In genomic region chr20:63226020-63226943, GRCh38 we compare ENCODE assay signal across 13 cellular contexts. TPM values are rescaled to one million over a fixed set of nuclear protein-coding genes. Genes with fewer than 3 reads are reported as not detected.
DNase-seq lines count a peak whose midpoint lies in the region; TF ChIP-seq lines count a peak whose summit lies in the region.
"Had no signal": no experiment of that assay in that cellular context is flagged by ENCODE, and none has a peak within 500 bp of the region (broad histone marks: within the 10 kb centered on the region; RNA-seq: fewer than 3 reads in every experiment).

No MANE protein-coding gene starts in this region.

- H3K27me3 Mint-ChIP-seq in Calu3 (ENCODE audit: unreplicated experiment) = peaks cover 17% of the 10 kb centered on the region

- H3K9me3 Mint-ChIP-seq in Calu3 (ENCODE audit: low read depth, unreplicated experiment) = no peaks in the 10 kb centered on the region

- peaks cover 3% of the 10 kb centered on the region for H3K27me3 ChIP-seq in NT2/D1 (ENCODE audit: insufficient read depth, insufficient read length)
- no peaks in the 10 kb centered on the region for H3K27me3 ChIP-seq in smooth muscle cell (ENCODE audit: low read depth)
- H3K27me3 ChIP-seq: Peyer's patch had no signal

- no peak overlapping the region for H2AFZ ChIP-seq in smooth muscle cell (ENCODE audit: low read depth)

- H3K4me1 ChIP-seq in NT2/D1 (ENCODE audit: insufficient read depth, insufficient read length) (peaks cover 33% of the 10 kb centered on the region), smooth muscle cell (ENCODE audit: low read depth) (peaks cover 10% of the 10 kb centered on the region)

- H3K27ac ChIP-seq in smooth muscle cell (ENCODE audit: low read depth) = peak overlapping the region; percentile 28
- H3K27ac ChIP-seq: Peyer's patch had no signal

- H4K20me1 ChIP-seq in smooth muscle cell (ENCODE audit: low read depth) = no peaks in the 10 kb centered on the region

- H3K4me3 ChIP-seq in NT2/D1 (ENCODE audit: insufficient read length, low read depth) (no peak overlapping the region), smooth muscle cell (no peak overlapping the region)
- H3K4me3 ChIP-seq: K562, Peyer's patch had no signal

- WGBS in smooth muscle cell (ENCODE audit: low lambda C conversion rate) = 65% methylated on average over 20 of the region's 20 CpGs

- H3K79me2 ChIP-seq in smooth muscle cell (ENCODE audit: low read depth) = no peaks in the 10 kb centered on the region

- H3K9me3 ChIP-seq in NT2/D1 (ENCODE audit: insufficient read depth, low read length) = no peaks in the 10 kb centered on the region
- H3K9me3 ChIP-seq in smooth muscle cell (replicated peaks; ENCODE audit: low read depth) = no peaks in the 10 kb centered on the region
- H3K9me3 ChIP-seq: Peyer's patch had no signal

- peaks cover 9% of the 10 kb centered on the region for H3K36me3 Mint-ChIP-seq in Calu3 (ENCODE audit: insufficient read depth, unreplicated experiment)

- peaks cover 29% of the 10 kb centered on the region for H3K4me1 Mint-ChIP-seq in Calu3 (ENCODE audit: low read depth, unreplicated experiment)

- no peak overlapping the region for H3K4me3 Mint-ChIP-seq in Calu3 (ENCODE audit: low read depth, unreplicated experiment)

- BruUV-seq in Calu3 (replicated peaks; lab: Mats Ljungman, UMichigan) = no TSS peak

- DNase-seq in Calu3 = peak; percentile 36
- no peak for DNase-seq in NT2/D1 (ENCODE audit: low read depth, low spot score)
- peak; percentile 76 for DNase-seq in glomerular visceral epithelial cell (ENCODE audit: extremely low spot score)
- DNase-seq in smooth muscle cell (lab: John Stamatoyannopoulos, UW; ENCODE audit: unreplicated experiment) = no peak
- no peak for DNase-seq in DMS114 treated with DMSO at 0.1 percent for 48 hours (lab: John Stamatoyannopoulos, UW; ENCODE audit: unreplicated experiment)
- no peak for DNase-seq in NOMO-1 (lab: John Stamatoyannopoulos, UW; ENCODE audit: unreplicated experiment in 2 of 2)
- no peak for DNase-seq in activated T-cell treated with anti-CD3 and anti-CD28 coated beads, Interleukin-2, amount 50 U/mL, for 48 hours
- DNase-seq: NCI-H1048, NCI-H146, NCI-H446, Peyer's patch had no signal

- intact Hi-C loops in Calu3 (cut with micrococcal nuclease; ENCODE audit: unreplicated experiment) = no loop called here

- no peak overlapping the region for H3K4me2 ChIP-seq in smooth muscle cell

- TF ChIP-seq CTCF in Calu3 (IDR thresholded peaks at IDR 0.05; ENCODE audit: unreplicated experiment) = no peak
- no peak for TF ChIP-seq CTCF in smooth muscle cell (IDR thresholded peaks at IDR 0.05; ENCODE audit: borderline replicate concordance, insufficient read depth, poor library complexity, severe bottlenecking)

- no peak overlapping the region for H3K27ac Mint-ChIP-seq in Calu3 (ENCODE audit: unreplicated experiment)

- peaks cover 6% of the 10 kb centered on the region for H3F3A ChIP-seq in smooth muscle cell (ENCODE audit: low read depth)

- H3K9ac ChIP-seq in NT2/D1 (ENCODE audit: insufficient read length, low read depth) = peak overlapping the region; percentile 12
- no peak overlapping the region for H3K9ac ChIP-seq in smooth muscle cell (ENCODE audit: low read depth)

- H3K36me3 ChIP-seq in NT2/D1 (ENCODE audit: insufficient read depth, insufficient read length, low read length) = no peaks in the 10 kb centered on the region
- no peaks in the 10 kb centered on the region for H3K36me3 ChIP-seq in smooth muscle cell (ENCODE audit: low read depth)
- H3K36me3 ChIP-seq: Peyer's patch had no signal

- CTCF ChIA-PET in Calu3 (lab: Charles Lee) = interaction anchor here (1.9 to 4.6 kb wide), 2 partner anchors 7 to 15 kb away, joined by 4 to 68 read pairs; partner anchors contain the start of gene BIRC7

RNA-seq across cellular contexts. Expression of gene BIRC7, which starts 9.4 kb away (rescaled TPM):
- total RNA-seq in Calu3 (2022) (0.26 TPM in 1 of 2 replicates, not detected in the other), smooth muscle cell (3.5 and 5.8 TPM in 2 replicates)
- 10.9 and 12.2 TPM in 2 replicates for polyA plus RNA-seq in smooth muscle cell
- total RNA-seq: Peyer's patch had no signal
- polyA plus RNA-seq: BJ had no signal

RNA-seq across cellular contexts. Expression of gene YTHDF1, which starts 10.4 kb away (rescaled TPM):
- total RNA-seq in Calu3 (2022) (93.4 and 94.4 TPM in 2 replicates), smooth muscle cell (25.3 and 28.2 TPM in 2 replicates)
- polyA plus RNA-seq in smooth muscle cell = 35.8 and 50.9 TPM in 2 replicates

RNA-seq across cellular contexts. Expression of gene NKAIN4, which starts 28.0 kb away (rescaled TPM):
- total RNA-seq in Calu3 (2022) = not detected in 2 replicates
- total RNA-seq in smooth muscle cell = 34.2 and 50.0 TPM in 2 replicates
- 19.8 and 78.9 TPM in 2 replicates for polyA plus RNA-seq in smooth muscle cell
- total RNA-seq: K562, Peyer's patch had no signal
- polyA plus RNA-seq: BJ, K562 had no signal

RNA-seq across cellular contexts. Expression of gene ARFGAP1, which starts 46.3 kb away (rescaled TPM):
- 127 and 146 TPM in 2 replicates for total RNA-seq in Calu3 (2022)
- 100 and 101 TPM in 2 replicates for total RNA-seq in smooth muscle cell
- polyA plus RNA-seq in smooth muscle cell = 169 and 188 TPM in 2 replicates

Comparison
In these comparisons a context has a peak if more than half of its experiments do, and no peak if none do; other contexts are left out.
1. DNase-seq: peak in Calu3 (single experiment) and glomerular visceral epithelial cell (single experiment); none in NT2/D1 (single experiment), smooth muscle cell (single experiment), DMS114 treated with DMSO at 0.1 percent for 48 hours (single experiment), NOMO-1 (0 of 2) and activated T-cell treated with anti-CD3 and anti-CD28 coated beads, Interleukin-2, amount 50 U/mL, for 48 hours (0 of 2).
2. RNA of gene NKAIN4, which starts 28.0 kb away (total RNA-seq): 34.2 to 50.0 TPM in smooth muscle cell; not detected in Calu3; every median in the first group is over 10 times any median in the second.